In the genomic region with DNA sequence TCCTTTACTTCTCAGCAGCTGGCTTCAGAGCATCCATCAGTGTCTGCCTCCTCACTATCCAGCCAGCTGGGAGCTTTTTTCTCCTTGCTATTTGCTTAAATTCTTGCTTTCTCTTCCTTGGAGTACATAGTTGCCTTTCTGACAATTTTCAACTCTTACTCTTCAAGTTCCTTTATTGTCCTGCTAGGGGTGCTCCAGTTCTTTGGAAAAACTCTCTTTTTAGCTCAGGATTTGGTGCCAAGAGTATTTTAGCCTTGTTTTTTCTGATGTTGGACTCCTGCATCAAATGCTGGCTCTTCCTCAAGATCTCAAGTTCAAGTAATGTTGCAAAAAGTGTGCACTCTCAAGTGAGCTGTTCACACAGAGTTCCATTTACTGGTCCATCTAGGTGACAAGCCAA, we compare ENCODE assay signal across 10 cellular contexts.
DNase-seq lines count a peak whose midpoint lies in the region; TF ChIP-seq lines count a peak whose summit lies in the region.
"Had no signal": no experiment of that assay in that cellular context is flagged by ENCODE, and none has a peak within 500 bp of the region (broad histone marks: within the 10 kb centered on the region; RNA-seq: fewer than 3 reads in every experiment).

No MANE protein-coding gene starts in this region.

- TF ChIP-seq CTCF in AG10803 (conservative IDR thresholded peaks at IDR 0.05; ENCODE audit: low read length) (peak; percentile 59), fibroblast of mammary gland (conservative IDR thresholded peaks at IDR 0.05; ENCODE audit: control insufficient read depth, insufficient read depth, low read depth, low read length) (peak; percentile 43), neural crest cell (conservative IDR thresholded peaks at IDR 0.05) (peak; percentile 43)

- intact Hi-C loops in activated T-helper 2 cell treated with anti-CD3 and anti-CD28 coated beads, Interferon-gamma antibody, Interleukin-2, Interleukin-4, amounts not matched to agents 10 μg/mL and 5 μg/mL and 100 μg/mL, durations not matched to agents 14 hours and 24 hours and 36 hours (cut with micrococcal nuclease), result no loop called here

- no peak overlapping the region for H3K4me3 Mint-ChIP-seq in neural crest cell
- H3K4me3 Mint-ChIP-seq in activated T-helper 2 cell treated with anti-CD3 and anti-CD28 coated beads, Interferon-gamma antibody, Interleukin-2, Interleukin-4, amounts not matched to agents 10 μg/mL and 5 μg/mL and 100 μg/mL, durations not matched to agents 14 hours and 24 hours and 36 hours (ENCODE audit: low read depth), result no peak overlapping the region
- H3K4me3 Mint-ChIP-seq: CD4-positive, CD25-positive, alpha-beta regulatory T cell; naive B cell had no signal

- H3K36me3 Mint-ChIP-seq in neural crest cell (ENCODE audit: low read depth), result no peaks in the 10 kb centered on the region
- no peaks in the 10 kb centered on the region for H3K36me3 Mint-ChIP-seq in activated T-helper 2 cell treated with anti-CD3 and anti-CD28 coated beads, Interferon-gamma antibody, Interleukin-2, Interleukin-4, amounts not matched to agents 10 μg/mL and 5 μg/mL and 100 μg/mL, durations not matched to agents 14 hours and 24 hours and 36 hours (ENCODE audit: low read depth)
- H3K36me3 Mint-ChIP-seq: CD4-positive, CD25-positive, alpha-beta regulatory T cell; naive B cell had no signal

- H3K9me3 Mint-ChIP-seq in neural crest cell, result peaks cover 8% of the 10 kb centered on the region
- no peaks in the 10 kb centered on the region for H3K9me3 Mint-ChIP-seq in activated T-helper 2 cell treated with anti-CD3 and anti-CD28 coated beads, Interferon-gamma antibody, Interleukin-2, Interleukin-4, amounts not matched to agents 10 μg/mL and 5 μg/mL and 100 μg/mL, durations not matched to agents 14 hours and 24 hours and 36 hours

- in situ Hi-C loops in SK-MEL-5 (cut with HindIII; ENCODE audit: low pct_unique_long_range_greater_than_20kb, low sequenced_read_pairs), result no loop called here

- no peaks in the 10 kb centered on the region for H3K27me3 ChIP-seq in effector memory CD4-positive, alpha-beta T cell (replicated peaks; ENCODE audit: control insufficient read depth, insufficient read depth, low read length, poor library complexity, severe bottlenecking)

- H3K4me1 ChIP-seq in effector memory CD4-positive, alpha-beta T cell (ENCODE audit: control insufficient read depth, insufficient read depth, low read length, poor library complexity, severe bottlenecking), result no peaks in the 10 kb centered on the region

- H3K4me1 Mint-ChIP-seq in neural crest cell, result no peaks in the 10 kb centered on the region
- no peaks in the 10 kb centered on the region for H3K4me1 Mint-ChIP-seq in activated T-helper 2 cell treated with anti-CD3 and anti-CD28 coated beads, Interferon-gamma antibody, Interleukin-2, Interleukin-4, amounts not matched to agents 10 μg/mL and 5 μg/mL and 100 μg/mL, durations not matched to agents 14 hours and 24 hours and 36 hours (ENCODE audit: low read depth)
- H3K4me1 Mint-ChIP-seq: CD4-positive, CD25-positive, alpha-beta regulatory T cell; naive B cell had no signal

- H3K27ac Mint-ChIP-seq in neural crest cell (ENCODE audit: unreplicated experiment), result no peak overlapping the region
- no peak overlapping the region for H3K27ac Mint-ChIP-seq in activated T-helper 2 cell treated with anti-CD3 and anti-CD28 coated beads, Interferon-gamma antibody, Interleukin-2, Interleukin-4, amounts not matched to agents 10 μg/mL and 5 μg/mL and 100 μg/mL, durations not matched to agents 14 hours and 24 hours and 36 hours
- H3K27ac Mint-ChIP-seq: CD4-positive, CD25-positive, alpha-beta regulatory T cell; naive B cell had no signal

- H3K4me3 ChIP-seq in AG10803 (ENCODE audit: low read length) (no peak overlapping the region), fibroblast of mammary gland (ENCODE audit: control insufficient read depth, low read depth, low read length) (no peak overlapping the region)
- H3K4me3 ChIP-seq in effector memory CD4-positive, alpha-beta T cell (ENCODE audit: insufficient read depth, low read depth, low read length, poor library complexity, severe bottlenecking), result no peak overlapping the region

- peak; percentile 35 for DNase-seq in AG10803 (ENCODE audit: low read depth)
- DNase-seq in SK-MEL-5 (ENCODE audit: low read depth, low spot score), result peak; percentile 37
- DNase-seq in fibroblast of mammary gland (ENCODE audit: low read depth), result peak; percentile 59
- DNase-seq in neural crest cell (ENCODE audit: low read depth, low spot score), result no peak
- no peak for DNase-seq in hepatic stellate cell (ENCODE audit: low spot score)
- DNase-seq in activated T-helper 2 cell treated with anti-CD3 and anti-CD28 coated beads, Interferon-gamma antibody, Interleukin-2, Interleukin-4, amounts not matched to agents 10 μg/mL and 5 μg/mL and 100 μg/mL, durations not matched to agents 14 hours and 24 hours and 36 hours (ENCODE audit: low spot score), result no peak
- no peak for DNase-seq in effector memory CD4-positive, alpha-beta T cell
- no peak for DNase-seq in DMS153 treated with DMSO at 0.1 percent for 48 hours (lab: John Stamatoyannopoulos, UW; ENCODE audit: unreplicated experiment)
- DNase-seq: CD4-positive, CD25-positive, alpha-beta regulatory T cell; naive B cell had no signal

- H3K9me3 ChIP-seq in effector memory CD4-positive, alpha-beta T cell (ENCODE audit: control insufficient read depth, low read length), result no peaks in the 10 kb centered on the region

- H3K27me3 Mint-ChIP-seq in neural crest cell (ENCODE audit: low read depth), result peaks cover 24% of the 10 kb centered on the region
- peaks cover 9% of the 10 kb centered on the region for H3K27me3 Mint-ChIP-seq in activated T-helper 2 cell treated with anti-CD3 and anti-CD28 coated beads, Interferon-gamma antibody, Interleukin-2, Interleukin-4, amounts not matched to agents 10 μg/mL and 5 μg/mL and 100 μg/mL, durations not matched to agents 14 hours and 24 hours and 36 hours (ENCODE audit: low read depth)
- H3K27me3 Mint-ChIP-seq: CD4-positive, CD25-positive, alpha-beta regulatory T cell had no signal

- no peaks in the 10 kb centered on the region for H3K36me3 ChIP-seq in effector memory CD4-positive, alpha-beta T cell (ENCODE audit: control insufficient read depth, insufficient read depth, low read length)

- H3K27ac ChIP-seq in effector memory CD4-positive, alpha-beta T cell (ENCODE audit: insufficient read depth, low read length, poor library complexity, severe bottlenecking), result no peak overlapping the region

Comparison
In these comparisons a context has a peak if more than half of its experiments do, and no peak if none do; other contexts are left out.
1. DNase-seq: peak in AG10803 (single experiment), SK-MEL-5 (single experiment) and fibroblast of mammary gland (single experiment); none in neural crest cell (single experiment), hepatic stellate cell (single experiment), activated T-helper 2 cell treated with anti-CD3 and anti-CD28 coated beads, Interferon-gamma antibody, Interleukin-2, Interleukin-4, amounts not matched to agents 10 μg/mL and 5 μg/mL and 100 μg/mL, durations not matched to agents 14 hours and 24 hours and 36 hours (single experiment), effector memory CD4-positive, alpha-beta T cell (0 of 3) and DMS153 treated with DMSO at 0.1 percent for 48 hours (single experiment).
2. Peak in every context shown above with its lines, with median percentiles within 50 percentile points of each other: CTCF ChIP-seq.